23 cellular contexts compared by ENCODE assay signal in genomic region chr1:64901663-64902062, GRCh38.
"Had no signal": no experiment of that assay in that cellular context is flagged by ENCODE, and none has a peak within 500 bp of the region (broad histone marks: within the 10 kb centered on the region; RNA-seq: fewer than 3 reads in every experiment).

No MANE protein-coding gene starts in this region.

- H3K27ac Mint-ChIP-seq: activated CD4-positive, alpha-beta T cell treated with anti-CD3 and anti-CD28 coated beads, Interleukin-2, amount 10 ng/mL, durations not matched to agents 24 days and 14 days; activated CD8-positive, alpha-beta T cell treated with anti-CD3 and anti-CD28 coated beads, Interleukin-2, amount 10 ng/mL, durations not matched to agents 7 days and 5 days; activated naive CD8-positive, alpha-beta T cell treated with anti-CD3 and anti-CD28 coated beads, Interleukin-2, amount 10 ng/mL, durations not matched to agents 7 days and 5 days; activated T-helper 1 cell treated with anti-CD3 and anti-CD28 coated beads, Interleukin-12 subunit alpha, Interleukin-12 subunit beta, Interleukin-2, Interleukin-4 antibody, amounts not matched to agents 30 ng/mL and 10 ng/mL and 1 ng/mL, durations not matched to agents 14 hours and 24 hours and 36 hours; brain had no signal

- H3K36me3 ChIP-seq: gastroesophageal sphincter, heart right ventricle, lower lobe of right lung, tibial artery had no signal

- H3K9me3 ChIP-seq: gastroesophageal sphincter, heart right ventricle, lower lobe of right lung, tibial artery had no signal

- H3K4me3 Mint-ChIP-seq: activated CD4-positive, alpha-beta T cell treated with anti-CD3 and anti-CD28 coated beads, Interleukin-2, amount 10 ng/mL, durations not matched to agents 24 days and 14 days; activated CD8-positive, alpha-beta T cell treated with anti-CD3 and anti-CD28 coated beads, Interleukin-2, amount 10 ng/mL, durations not matched to agents 7 days and 5 days; activated naive CD8-positive, alpha-beta T cell treated with anti-CD3 and anti-CD28 coated beads, Interleukin-2, amount 10 ng/mL, durations not matched to agents 7 days and 5 days; activated T-helper 1 cell treated with anti-CD3 and anti-CD28 coated beads, Interleukin-12 subunit alpha, Interleukin-12 subunit beta, Interleukin-2, Interleukin-4 antibody, amounts not matched to agents 30 ng/mL and 10 ng/mL and 1 ng/mL, durations not matched to agents 14 hours and 24 hours and 36 hours; brain; central memory CD8-positive, alpha-beta T cell; WTC11 had no signal

- H3K27me3 ChIP-seq: gastroesophageal sphincter, heart right ventricle, tibial artery had no signal

- ATAC-seq: activated CD8-positive, alpha-beta T cell treated with anti-CD3 and anti-CD28 coated beads, Interleukin-2, amount 10 ng/mL, durations not matched to agents 7 days and 5 days; gastroesophageal sphincter; heart right ventricle; left colon; lower lobe of right lung; WTC11 had no signal

- H2AFZ ChIP-seq: parathyroid adenoma had no signal

- H3K9me3 Mint-ChIP-seq: activated CD4-positive, alpha-beta T cell treated with anti-CD3 and anti-CD28 coated beads, Interleukin-2, amount 10 ng/mL, durations not matched to agents 24 days and 14 days; activated naive CD8-positive, alpha-beta T cell treated with anti-CD3 and anti-CD28 coated beads, Interleukin-2, amount 10 ng/mL, durations not matched to agents 7 days and 5 days; activated T-helper 1 cell treated with anti-CD3 and anti-CD28 coated beads, Interleukin-12 subunit alpha, Interleukin-12 subunit beta, Interleukin-2, Interleukin-4 antibody, amounts not matched to agents 30 ng/mL and 10 ng/mL and 1 ng/mL, durations not matched to agents 14 hours and 24 hours and 36 hours; brain; central memory CD8-positive, alpha-beta T cell had no signal

- DNase-seq: activated CD4-positive, alpha-beta T cell treated with anti-CD3 and anti-CD28 coated beads, Interleukin-2, amount 10 ng/mL, durations not matched to agents 24 days and 14 days; activated CD8-positive, alpha-beta memory T cell treated with anti-CD3 and anti-CD28 coated beads, Interleukin-2, amount 50 U/mL, for 4 hours; activated CD8-positive, alpha-beta T cell treated with anti-CD3 and anti-CD28 coated beads, Interleukin-2, amount 10 ng/mL, durations not matched to agents 7 days and 5 days; activated naive CD4-positive, alpha-beta T cell; activated naive CD8-positive, alpha-beta T cell treated with anti-CD3 and anti-CD28 coated beads, Interleukin-2, amount 10 ng/mL, durations not matched to agents 7 days and 5 days; effector memory CD4-positive, alpha-beta T cell; erythroblast; heart right ventricle; left colon; lower lobe of right lung; midbrain; stimulated activated CD4-positive, alpha-beta T cell treated with anti-CD3 and anti-CD28 coated beads, Interleukin-12 subunit alpha, Interleukin-12 subunit beta, amount 100 ng/mL, for 4 hours; stimulated activated CD4-positive, alpha-beta T cell treated with anti-CD3 and anti-CD28 coated beads, Interleukin-2, amount 100 ng/mL, for 24 hours; T-helper 2 cell; tibial artery had no signal

- H3K36me3 Mint-ChIP-seq: brain, WTC11 had no signal

- FAIRE-seq: islet of Langerhans, urothelium cell line had no signal

- H3K27me3 Mint-ChIP-seq: activated CD4-positive, alpha-beta T cell treated with anti-CD3 and anti-CD28 coated beads, Interleukin-2, amount 10 ng/mL, durations not matched to agents 24 days and 14 days; activated naive CD8-positive, alpha-beta T cell treated with anti-CD3 and anti-CD28 coated beads, Interleukin-2, amount 10 ng/mL, durations not matched to agents 7 days and 5 days; central memory CD8-positive, alpha-beta T cell had no signal

- H3K27ac ChIP-seq: gastroesophageal sphincter, heart right ventricle, lower lobe of right lung, parathyroid adenoma, tibial artery had no signal

- H3K4me3 ChIP-seq: gastroesophageal sphincter, heart right ventricle, lower lobe of right lung, tibial artery had no signal

- H3K9ac ChIP-seq: parathyroid adenoma had no signal
